ENCODE assay signal across 20 cellular contexts in genomic region chr3:71468311-71469130, GRCh38.
DNase-seq lines count a peak whose midpoint lies in the region; ATAC-seq and TF ChIP-seq lines count a peak whose summit lies in the region.
"Had no signal": no experiment of that assay in that cellular context is flagged by ENCODE, and none has a peak within 500 bp of the region (broad histone marks: within the 10 kb centered on the region; RNA-seq: fewer than 3 reads in every experiment).

No MANE protein-coding gene starts in this region.

- no peaks in the 10 kb centered on the region for H3K27me3 ChIP-seq in A673 (replicated peaks; ENCODE audit: insufficient read depth, low read depth, low read length, poor library complexity)
- H3K27me3 ChIP-seq in HUES48 (ENCODE audit: control insufficient read depth, insufficient read depth, low read length) = no peaks in the 10 kb centered on the region
- no peaks in the 10 kb centered on the region for H3K27me3 ChIP-seq in iPS-18a (ENCODE audit: control insufficient read depth, insufficient read depth, low read length)
- H3K27me3 ChIP-seq in dorsolateral prefrontal cortex = no peaks in the 10 kb centered on the region
- H3K27me3 ChIP-seq: ascending aorta, neural progenitor cell, sigmoid colon had no signal

- H3K27ac ChIP-seq in A673 (ENCODE audit: low read depth, low read length, poor library complexity, severe bottlenecking) (no peak overlapping the region), HUES48 (ENCODE audit: low read depth, low read length) (peak overlapping the region; percentile 68), iPS-18a (ENCODE audit: low read length) (peak overlapping the region; percentile 51), dorsolateral prefrontal cortex (peak overlapping the region in 1 of 59 donors; percentile 11)
- H3K27ac ChIP-seq: neural progenitor cell, sigmoid colon had no signal

- H3K4me1 ChIP-seq in A673 (ENCODE audit: insufficient read depth, low read length, poor library complexity, severe bottlenecking) = no peaks in the 10 kb centered on the region
- peaks cover 33% of the 10 kb centered on the region for H3K4me1 ChIP-seq in HUES48 (ENCODE audit: control insufficient read depth, insufficient read depth, low read length)
- peaks cover 23% of the 10 kb centered on the region for H3K4me1 ChIP-seq in iPS-18a (ENCODE audit: control insufficient read depth, low read depth, low read length)

- H3K4me1 Mint-ChIP-seq in chondrocyte (ENCODE audit: low read depth) = peaks cover 40% of the 10 kb centered on the region

- H3K36me3 Mint-ChIP-seq in chondrocyte (ENCODE audit: low read depth) = peaks cover 9% of the 10 kb centered on the region

- DNase-seq in A673 (ENCODE audit: low spot score) (peak; percentile 1), chondrocyte (ENCODE audit: low spot score) (no peak), putamen (ENCODE audit: low spot score) (no peak), DMS 273 (lab: John Stamatoyannopoulos, UW; ENCODE audit: unreplicated experiment) (no peak), dorsolateral prefrontal cortex (no peak)
- DNase-seq: DND-41; mammary epithelial cell; NCI-H1092; sigmoid colon; stimulated activated CD4-positive, alpha-beta T cell treated with anti-CD3 and anti-CD28 coated beads, Interleukin-4, amount 100 ng/mL, for 1 hour; T1000; trophoblast cell had no signal

- CTCF ChIA-PET in A673 (lab: Charles Lee) = no interaction called here

- intact Hi-C loops in A673 (cut with micrococcal nuclease; ENCODE audit: unreplicated experiment) (no loop called here), dorsolateral prefrontal cortex (cut with DNase I) (loop anchor here in 1 of 2 donors (10.0 kb wide), 1 partner anchor 116 kb away; the partner anchor contains the start of gene FOXP1)

- H3K9me3 ChIP-seq in A673 (ENCODE audit: low read depth, low read length, poor library complexity, severe bottlenecking) = no peaks in the 10 kb centered on the region
- H3K9me3 ChIP-seq in HUES48 (ENCODE audit: control insufficient read depth, insufficient read depth, low read length) = no peaks in the 10 kb centered on the region
- H3K9me3 ChIP-seq in iPS-18a (ENCODE audit: control insufficient read depth, low read depth, low read length) = no peaks in the 10 kb centered on the region
- H3K9me3 ChIP-seq: ascending aorta, sigmoid colon had no signal

- no peaks in the 10 kb centered on the region for H3K36me3 ChIP-seq in A673 (ENCODE audit: insufficient read depth, low read length, poor library complexity, severe bottlenecking)
- no peaks in the 10 kb centered on the region for H3K36me3 ChIP-seq in HUES48 (ENCODE audit: control insufficient read depth, insufficient read depth, low read length)
- no peaks in the 10 kb centered on the region for H3K36me3 ChIP-seq in iPS-18a (ENCODE audit: control insufficient read depth, low read depth, low read length)
- H3K36me3 ChIP-seq: ascending aorta, neural progenitor cell, sigmoid colon had no signal

- TF ChIP-seq CTCF in A673 (conservative IDR thresholded peaks at IDR 0.05; ENCODE audit: low read depth, low read length) (no peak), chondrocyte (IDR thresholded peaks at IDR 0.05) (no peak), dorsolateral prefrontal cortex (IDR thresholded peaks at IDR 0.05 in 54 of 56, conservative IDR thresholded peaks at IDR 0.05 in 2 of 56; ENCODE audit: low read depth in 1 of 56, partially characterized antibody in 56 of 56) (no peak)

- POLR2A ChIA-PET in A673 (lab: Charles Lee; ENCODE audit: low non-redundant PET) = no interaction called here

- H3K4me3 Mint-ChIP-seq in chondrocyte (ENCODE audit: unreplicated experiment) = no peak overlapping the region
- H3K4me3 Mint-ChIP-seq: activated T-helper 1 cell treated with anti-CD3 and anti-CD28 coated beads, Interleukin-12 subunit alpha, Interleukin-12 subunit beta, Interleukin-2, Interleukin-4 antibody, amounts not matched to agents 30 ng/mL and 10 ng/mL and 1 ng/mL, durations not matched to agents 14 hours and 24 hours and 36 hours; B cell; IgD-negative memory B cell; neural progenitor cell had no signal

- H3K9ac ChIP-seq in HUES48 (ENCODE audit: low read depth, low read length) (no peak overlapping the region), iPS-18a (ENCODE audit: low read length) (peak overlapping the region; percentile 40)
- H3K9ac ChIP-seq: neural progenitor cell had no signal

- peak overlapping the region; percentile 74 for H3K27ac Mint-ChIP-seq in chondrocyte (ENCODE audit: unreplicated experiment)
- H3K27ac Mint-ChIP-seq: activated T-helper 1 cell treated with anti-CD3 and anti-CD28 coated beads, Interleukin-12 subunit alpha, Interleukin-12 subunit beta, Interleukin-2, Interleukin-4 antibody, amounts not matched to agents 30 ng/mL and 10 ng/mL and 1 ng/mL, durations not matched to agents 14 hours and 24 hours and 36 hours; B cell; IgD-negative memory B cell; neural progenitor cell had no signal

- no peak overlapping the region for H3K4me3 ChIP-seq in A673 (ENCODE audit: low read depth, low read length, poor library complexity, severe bottlenecking)
- 0 out of 2 replicates have a peak overlapping the region, but pooled peaks have one; percentile 9 for H3K4me3 ChIP-seq in HUES48 (ENCODE audit: low read depth, low read length)
- H3K4me3 ChIP-seq in iPS-18a (ENCODE audit: low read length) = peak overlapping the region; percentile 18
- H3K4me3 ChIP-seq in dorsolateral prefrontal cortex = no peak overlapping the region
- H3K4me3 ChIP-seq: ascending aorta, neural progenitor cell, sigmoid colon had no signal

- peaks cover 7% of the 10 kb centered on the region for H3K9me3 Mint-ChIP-seq in chondrocyte (ENCODE audit: low read depth)

- BruUV-seq in A673 (replicated peaks; lab: Mats Ljungman, UMichigan) = no TSS peak

- no peaks in the 10 kb centered on the region for H3K27me3 Mint-ChIP-seq in chondrocyte (ENCODE audit: low read depth)
- H3K27me3 Mint-ChIP-seq: B cell had no signal

- no peak for ATAC-seq in HG03571 (IDR thresholded peaks at IDR 0.05; ENCODE audit: unreplicated experiment)

Comparison
In these comparisons a context has a peak if more than half of its experiments do, and no peak if none do; other contexts are left out.
1. H3K4me3 ChIP-seq: peak in HUES48 (single experiment) and iPS-18a (single experiment); none in A673 (single experiment) and dorsolateral prefrontal cortex (0 of 59).